Comparison of ENCODE assay signal across 9 cellular contexts in genomic region chr1:107776898-107777663, GRCh38.
DNase-seq lines count a peak whose midpoint lies in the region; ATAC-seq and TF ChIP-seq lines count a peak whose summit lies in the region.
"Had no signal": no experiment of that assay in that cellular context is flagged by ENCODE, and none has a peak within 500 bp of the region (broad histone marks: within the 10 kb centered on the region; RNA-seq: fewer than 3 reads in every experiment).

No MANE protein-coding gene starts in this region.

- no peak overlapping the region for H3K27ac ChIP-seq in left ventricle myocardium inferior (replicated peaks)

- intact Hi-C loops in left ventricle myocardium inferior (cut with micrococcal nuclease) = no loop called here

- no peaks in the 10 kb centered on the region for H3K27me3 ChIP-seq in left ventricle myocardium inferior (ENCODE audit: low read depth)

- no peak overlapping the region for H3K4me3 ChIP-seq in left ventricle myocardium inferior

- DNase-seq in left ventricle myocardium inferior = no peak
- DNase-seq in activated CD8-positive, alpha-beta memory T cell treated with anti-CD3 and anti-CD28 coated beads, Interleukin-2, amount 50 U/mL, for 4 hours = no peak
- DNase-seq in activated naive CD4-positive, alpha-beta T cell (lab: John Stamatoyannopoulos, UW) = no peak
- DNase-seq in HPDE6-E6E7 (ENCODE audit: extremely low spot score) = no peak
- DNase-seq: NCI-H446 treated with DMSO at 0.1 percent for 48 hours had no signal

- ATAC-seq in GM18861 (IDR thresholded peaks at IDR 0.05; ENCODE audit: unreplicated experiment) (peak; percentile 87), GM21576 (IDR thresholded peaks at IDR 0.05; ENCODE audit: unreplicated experiment) (peak; percentile 91), HG03460 (IDR thresholded peaks at IDR 0.05; ENCODE audit: unreplicated experiment) (peak; percentile 90), esophagus mucosa (peak; percentile 18)

- H3K36me3 ChIP-seq in left ventricle myocardium inferior = no peaks in the 10 kb centered on the region

- no peak for TF ChIP-seq CTCF in left ventricle myocardium inferior (IDR thresholded peaks at IDR 0.05; ENCODE audit: borderline replicate concordance)

- H3K4me1 ChIP-seq in left ventricle myocardium inferior = no peaks in the 10 kb centered on the region

- no peaks in the 10 kb centered on the region for H3K9me3 ChIP-seq in left ventricle myocardium inferior (replicated peaks)

Comparison
In these comparisons a context has a peak if more than half of its experiments do, and no peak if none do; other contexts are left out.
1. ATAC-seq: peak in every context shown above with its lines; median percentile 91 in GM21576; 90 in HG03460; 87 in GM18861; 18 in esophagus mucosa.